In genomic region chr6:67567842-67568241, GRCh38 we compare ENCODE assay signal across 35 cellular contexts.
"Had no signal": no experiment of that assay in that cellular context is flagged by ENCODE, and none has a peak within 500 bp of the region (broad histone marks: within the 10 kb centered on the region; RNA-seq: fewer than 3 reads in every experiment).

No MANE protein-coding gene starts in this region.

- DNase-seq: activated B cell treated with CpG ODN at 0.5 μM for 24 hours; activated CD4-positive, alpha-beta memory T cell treated with anti-CD3 and anti-CD28 coated beads for 36 hours; activated CD4-positive, alpha-beta T cell treated with anti-CD3 and anti-CD28 coated beads for 4 hours; activated CD4-positive, alpha-beta T cell treated with anti-CD3 and anti-CD28 coated beads, Interleukin-2, amount 10 ng/mL, durations not matched to agents 24 days and 14 days; activated CD4-positive, alpha-beta T cell treated with anti-CD3 and anti-CD28 coated beads, Interleukin-2, amount 50 U/mL, for 1 hour; activated CD4-positive, alpha-beta T cell treated with anti-CD3 and anti-CD28 coated beads, Interleukin-2, amount 50 U/mL, for 4 hours; activated CD4-positive, CD25-positive, alpha-beta regulatory T cell treated with anti-CD3 and anti-CD28 coated beads, Interleukin-2, amount 50 U/mL, for 72 hours; activated CD8-positive, alpha-beta memory T cell treated with anti-CD3 and anti-CD28 coated beads, Interleukin-2, amount 50 U/mL, for 4 hours; activated CD8-positive, alpha-beta T cell treated with anti-CD3 and anti-CD28 coated beads for 36 hours; activated effector memory CD4-positive, alpha-beta T cell treated with Interleukin-2 at 50 U/mL for 16 hours; activated gamma-delta T cell; activated naive CD4-positive, alpha-beta T cell treated with anti-CD3 and anti-CD28 coated beads, Interleukin-2, amount 10 ng/mL, durations not matched to agents 7 days and 5 days; activated naive CD4-positive, alpha-beta T cell treated with Interleukin-2 at 50 U/mL for 16 hours; activated naive CD8-positive, alpha-beta T cell treated with anti-CD3 and anti-CD28 coated beads, Interleukin-2, amount 10 ng/mL, durations not matched to agents 7 days and 5 days; activated naive CD8-positive, alpha-beta T cell treated with anti-CD3 and anti-CD28 coated beads, Interleukin-2, amount 50 U/mL, for 24 hours; activated T-cell treated with anti-CD3 and anti-CD28 coated beads for 4 hours; activated T-cell treated with anti-CD3 and anti-CD28 coated beads, Interleukin-2, amount 50 U/mL, for 1 hour; activated T-cell treated with anti-CD3 and anti-CD28 coated beads, Interleukin-2, amount 50 U/mL, for 4 hours; activated T-cell treated with anti-CD3 and anti-CD28 coated beads, Interleukin-2, amount 50 U/mL, for 72 hours; amygdala; anterior cingulate cortex; caudate nucleus; cerebellar nuclear complex; colonic mucosa; T-helper 2 cell; T-helper 9 cell had no signal

- ATAC-seq: activated CD8-positive, alpha-beta T cell treated with anti-CD3 and anti-CD28 coated beads for 36 hours; activated naive CD8-positive, alpha-beta T cell treated with anti-CD3 and anti-CD28 coated beads, Interleukin-2, amount 50 U/mL, for 24 hours; activated T-cell treated with anti-CD3 and anti-CD28 coated beads, Interleukin-2, amount 50 U/mL, for 4 hours; activated T-cell treated with anti-CD3 and anti-CD28 coated beads, Interleukin-2, amount 50 U/mL, for 72 hours had no signal

- H3K9me3 ChIP-seq: ascending aorta, colonic mucosa had no signal

- H3K27me3 Mint-ChIP-seq: activated B cell treated with CpG ODN at 0.5 μM for 24 hours; activated CD4-positive, alpha-beta memory T cell treated with anti-CD3 and anti-CD28 coated beads for 36 hours; activated CD4-positive, alpha-beta T cell treated with anti-CD3 and anti-CD28 coated beads, Interleukin-2, amount 10 ng/mL, durations not matched to agents 24 days and 14 days; activated CD8-positive, alpha-beta T cell treated with anti-CD3 and anti-CD28 coated beads for 36 hours; activated naive CD4-positive, alpha-beta T cell treated with anti-CD3 and anti-CD28 coated beads, Interleukin-2, amount 10 ng/mL, durations not matched to agents 7 days and 5 days; activated naive CD4-positive, alpha-beta T cell treated with anti-CD3 and anti-CD28 coated beads, Interleukin-2, amount 50 U/mL, for 24 hours; activated naive CD8-positive, alpha-beta T cell; activated naive CD8-positive, alpha-beta T cell treated with anti-CD3 and anti-CD28 coated beads, Interleukin-2, amount 10 ng/mL, durations not matched to agents 7 days and 5 days; activated naive CD8-positive, alpha-beta T cell treated with anti-CD3 and anti-CD28 coated beads, Interleukin-2, amount 50 U/mL, for 24 hours; brain; central memory CD8-positive, alpha-beta T cell had no signal

- H3K36me3 Mint-ChIP-seq: activated CD4-positive, alpha-beta memory T cell treated with anti-CD3 and anti-CD28 coated beads for 36 hours; activated naive CD4-positive, alpha-beta T cell treated with anti-CD3 and anti-CD28 coated beads, Interleukin-2, amount 10 ng/mL, durations not matched to agents 7 days and 5 days; activated naive CD4-positive, alpha-beta T cell treated with anti-CD3 and anti-CD28 coated beads, Interleukin-2, amount 50 U/mL, for 24 hours; activated naive CD8-positive, alpha-beta T cell; activated naive CD8-positive, alpha-beta T cell treated with anti-CD3 and anti-CD28 coated beads, Interleukin-2, amount 10 ng/mL, durations not matched to agents 7 days and 5 days; brain had no signal

- H3K27me3 ChIP-seq: ascending aorta, cardiac muscle cell, colonic mucosa had no signal

- H3K4me3 Mint-ChIP-seq: activated B cell treated with CpG ODN at 0.5 μM for 24 hours; activated CD4-positive, alpha-beta memory T cell treated with anti-CD3 and anti-CD28 coated beads for 36 hours; activated CD4-positive, alpha-beta T cell treated with anti-CD3 and anti-CD28 coated beads, Interleukin-2, amount 10 ng/mL, durations not matched to agents 24 days and 14 days; activated CD8-positive, alpha-beta T cell treated with anti-CD3 and anti-CD28 coated beads for 36 hours; activated naive CD4-positive, alpha-beta T cell treated with anti-CD3 and anti-CD28 coated beads, Interleukin-2, amount 10 ng/mL, durations not matched to agents 7 days and 5 days; activated naive CD4-positive, alpha-beta T cell treated with anti-CD3 and anti-CD28 coated beads, Interleukin-2, amount 50 U/mL, for 24 hours; activated naive CD8-positive, alpha-beta T cell; activated naive CD8-positive, alpha-beta T cell treated with anti-CD3 and anti-CD28 coated beads, Interleukin-2, amount 10 ng/mL, durations not matched to agents 7 days and 5 days; activated naive CD8-positive, alpha-beta T cell treated with anti-CD3 and anti-CD28 coated beads, Interleukin-2, amount 50 U/mL, for 24 hours; activated T-cell treated with anti-CD3 and anti-CD28 coated beads, Interleukin-2, amount 50 U/mL, for 4 hours; activated T-cell treated with anti-CD3 and anti-CD28 coated beads, Interleukin-2, amount 50 U/mL, for 72 hours; brain; central memory CD8-positive, alpha-beta T cell; T-helper 2 cell treated with Interferon-gamma antibody and Interleukin-4, amounts not matched to agents 5 μg/mL and 100 μg/mL, for 36 hours had no signal

- H3K9me3 Mint-ChIP-seq: activated CD4-positive, alpha-beta T cell treated with anti-CD3 and anti-CD28 coated beads, Interleukin-2, amount 10 ng/mL, durations not matched to agents 24 days and 14 days; activated T-helper 2 cell treated with anti-CD3 and anti-CD28 coated beads, Interferon-gamma antibody, Interleukin-2, Interleukin-4, amounts not matched to agents 10 μg/mL and 5 μg/mL and 100 μg/mL, durations not matched to agents 14 hours and 24 hours and 36 hours had no signal

- H3K4me1 Mint-ChIP-seq: activated B cell treated with CpG ODN at 0.5 μM for 24 hours; activated CD4-positive, alpha-beta T cell treated with anti-CD3 and anti-CD28 coated beads, Interleukin-2, amount 10 ng/mL, durations not matched to agents 24 days and 14 days; activated naive CD4-positive, alpha-beta T cell treated with anti-CD3 and anti-CD28 coated beads, Interleukin-2, amount 10 ng/mL, durations not matched to agents 7 days and 5 days; activated naive CD4-positive, alpha-beta T cell treated with anti-CD3 and anti-CD28 coated beads, Interleukin-2, amount 50 U/mL, for 24 hours; activated naive CD8-positive, alpha-beta T cell treated with anti-CD3 and anti-CD28 coated beads, Interleukin-2, amount 10 ng/mL, durations not matched to agents 7 days and 5 days; activated naive CD8-positive, alpha-beta T cell treated with anti-CD3 and anti-CD28 coated beads, Interleukin-2, amount 50 U/mL, for 24 hours; brain; central memory CD8-positive, alpha-beta T cell had no signal

- H3K27ac ChIP-seq: ascending aorta, cardiac muscle cell, colonic mucosa, VCaP had no signal

- H3K36me3 ChIP-seq: ascending aorta, cardiac muscle cell, colonic mucosa had no signal

- H3K27ac Mint-ChIP-seq: activated B cell treated with CpG ODN at 0.5 μM for 24 hours; activated CD4-positive, alpha-beta memory T cell treated with anti-CD3 and anti-CD28 coated beads for 36 hours; activated CD4-positive, alpha-beta T cell treated with anti-CD3 and anti-CD28 coated beads, Interleukin-2, amount 10 ng/mL, durations not matched to agents 24 days and 14 days; activated CD8-positive, alpha-beta T cell treated with anti-CD3 and anti-CD28 coated beads for 36 hours; activated naive CD4-positive, alpha-beta T cell treated with anti-CD3 and anti-CD28 coated beads, Interleukin-2, amount 10 ng/mL, durations not matched to agents 7 days and 5 days; activated naive CD4-positive, alpha-beta T cell treated with anti-CD3 and anti-CD28 coated beads, Interleukin-2, amount 50 U/mL, for 24 hours; activated naive CD8-positive, alpha-beta T cell; activated naive CD8-positive, alpha-beta T cell treated with anti-CD3 and anti-CD28 coated beads, Interleukin-2, amount 10 ng/mL, durations not matched to agents 7 days and 5 days; activated naive CD8-positive, alpha-beta T cell treated with anti-CD3 and anti-CD28 coated beads, Interleukin-2, amount 50 U/mL, for 24 hours; activated T-cell treated with anti-CD3 and anti-CD28 coated beads, Interleukin-2, amount 50 U/mL, for 72 hours; activated T-helper 2 cell treated with anti-CD3 and anti-CD28 coated beads, Interferon-gamma antibody, Interleukin-2, Interleukin-4, amounts not matched to agents 10 μg/mL and 5 μg/mL and 100 μg/mL, durations not matched to agents 14 hours and 24 hours and 36 hours; brain; T-helper 2 cell treated with Interferon-gamma antibody and Interleukin-4, amounts not matched to agents 5 μg/mL and 100 μg/mL, for 36 hours had no signal

- H3K4me1 ChIP-seq: ascending aorta, colonic mucosa had no signal

- H3K4me3 ChIP-seq: ascending aorta, cardiac muscle cell, colonic mucosa had no signal
